ENCODE assay signal across 32 cellular contexts in genomic region chr20:63277466-63278272, GRCh38. TPM values are rescaled to one million over a fixed set of nuclear protein-coding genes. Genes with fewer than 3 reads are reported as not detected.
"Had no signal": no experiment of that assay in that cellular context is flagged by ENCODE, and none has a peak within 500 bp of the region (broad histone marks: within the 10 kb centered on the region; RNA-seq: fewer than 3 reads in every experiment).

No MANE protein-coding gene starts in this region.

- H3K9me3 ChIP-seq: colonic mucosa, gastrocnemius medialis, prostate gland, right atrium auricular region, spleen, testis, tibial nerve, upper lobe of left lung, uterus had no signal

- H3K4me3 ChIP-seq: colonic mucosa, gastrocnemius medialis, hepatocyte, lung, prostate gland, right atrium auricular region, skin epidermis, spleen, testis, tibial nerve, upper lobe of left lung, uterus had no signal

- FAIRE-seq: kidney had no signal

- DNase-seq: colonic mucosa; effector CD8-positive, alpha-beta T cell; endodermal cell; foreskin fibroblast; gastrocnemius medialis; head of caudate nucleus; kidney; natural killer cell; spleen; stimulated activated CD4-positive, alpha-beta T cell treated with anti-CD3 and anti-CD28 coated beads, Interleukin-4, amount 100 ng/mL, for 4 hours; stimulated activated naive CD8-positive, alpha-beta T cell treated with anti-CD3 and anti-CD28 coated beads, Interleukin-15, Interleukin-2, amounts not matched to agents 100 U/mL and 50 U/mL, for 24 hours; substantia nigra; testis; uterus had no signal

- H3K36me3 ChIP-seq: uterus had no signal

- H3K27me3 ChIP-seq: colonic mucosa, gastrocnemius medialis, hepatocyte, right atrium auricular region, spleen, testis, tibial nerve, upper lobe of left lung, uterus had no signal

- ATAC-seq: esophagus mucosa; gastrocnemius medialis; left lobe of liver; natural killer cell; stimulated activated memory B cell treated with anti-CD40 and anti-IgM and Interleukin-4, amounts not matched to agents 10 μg/mL and 1 μg/mL and 100 μg/mL, for 72 hours; stimulated activated naive CD8-positive, alpha-beta T cell treated with anti-CD3 and anti-CD28 coated beads, Interleukin-15, Interleukin-2, amounts not matched to agents 100 U/mL and 50 U/mL, for 24 hours had no signal

- H3K9ac ChIP-seq: parathyroid adenoma had no signal

- H3K4me2 ChIP-seq: hepatocyte had no signal

- H2AFZ ChIP-seq: hepatocyte, parathyroid adenoma had no signal

- H3K27ac ChIP-seq: colonic mucosa, epithelial cell of prostate, gastrocnemius medialis, hepatocyte, parathyroid adenoma, prostate gland, right atrium auricular region, skin epidermis, spleen, testis, tibial nerve, upper lobe of left lung, uterus had no signal

- H3K4me1 ChIP-seq: parathyroid adenoma, prostate gland had no signal

RNA-seq across cellular contexts. Expression of gene COL20A1, which starts 15.3 kb away (rescaled TPM):
- total RNA-seq: chondrocyte, colonic mucosa, esophagus mucosa, glomerular endothelial cell, hepatocyte, kidney, left lobe of liver, liver, mononuclear cell, osteoblast, right atrium auricular region had no signal
- polyA plus RNA-seq: hepatocyte, liver had no signal

RNA-seq across cellular contexts. Expression of gene NKAIN4, which starts 23.4 kb away (rescaled TPM):
- total RNA-seq: esophagus mucosa, gastrocnemius medialis, left lobe of liver, mononuclear cell, natural killer cell, osteoblast, right atrium auricular region, spleen had no signal
- polyA plus RNA-seq: liver had no signal

RNA-seq across cellular contexts. Expression of gene BIRC7, which starts 42.0 kb away (rescaled TPM):
- total RNA-seq: colonic mucosa, endodermal cell, esophagus mucosa, gastrocnemius medialis, left lobe of liver, natural killer cell, prostate gland, right atrium auricular region, uterus had no signal
- polyA plus RNA-seq: liver, neural cell had no signal
